ENCODE assay signal across 21 cellular contexts in genomic region chr1:236979149-236979890, GRCh38. TPM values are rescaled to one million over a fixed set of nuclear protein-coding genes. Genes with fewer than 3 reads are reported as not detected.
DNase-seq lines count a peak whose midpoint lies in the region; ATAC-seq, FAIRE-seq and TF ChIP-seq lines count a peak whose summit lies in the region.
"Had no signal": no experiment of that assay in that cellular context is flagged by ENCODE, and none has a peak within 500 bp of the region (broad histone marks: within the 10 kb centered on the region; RNA-seq: fewer than 3 reads in every experiment).

No MANE protein-coding gene starts in this region.

- CTCF ChIA-PET in OCI-LY7 (lab: Charles Lee; ENCODE audit: unreplicated experiment) = no interaction called here

- ATAC-seq in HG02798 (IDR thresholded peaks at IDR 0.05; ENCODE audit: poor library complexity, unreplicated experiment) = no peak
- ATAC-seq: GM12878, HCT116, PC-3 had no signal

- FAIRE-seq in GM12891 (lab: Jason Lieb, UNC) = no peak
- FAIRE-seq: GM12878 had no signal

- no TSS peak for BruUV-seq in OCI-LY7 (replicated peaks; lab: Mats Ljungman, UMichigan)

- no peak for TF ChIP-seq POLR2A in GM12891 (IDR thresholded peaks at IDR 0.05; ENCODE audit: low read depth, low read length)

- H3K4me1 ChIP-seq in left ventricle myocardium inferior = peaks cover 43% of the 10 kb centered on the region
- no peaks in the 10 kb centered on the region for H3K4me1 ChIP-seq in OCI-LY7 (ENCODE audit: insufficient read depth, low read length, poor library complexity, severe bottlenecking)

- no peaks in the 10 kb centered on the region for H3K27me3 ChIP-seq in dorsolateral prefrontal cortex
- no peaks in the 10 kb centered on the region for H3K27me3 ChIP-seq in left ventricle myocardium inferior (ENCODE audit: low read depth)

- H3K4me2 ChIP-seq in OCI-LY7 (ENCODE audit: low read length) = no peak overlapping the region

- H3K9me3 ChIP-seq in left ventricle myocardium inferior (replicated peaks) (peaks cover 4% of the 10 kb centered on the region), OCI-LY7 (ENCODE audit: low read length) (no peaks in the 10 kb centered on the region)

- intact Hi-C loops in dorsolateral prefrontal cortex (cut with DNase I) (loop anchor here in 1 of 2 donors (2.0 kb wide), 2 partner anchors 41 to 63 kb away; partner anchors contain the start of gene RYR2), left ventricle myocardium inferior (cut with micrococcal nuclease) (no loop called here), posterior cingulate gyrus (cut with DNase I) (no loop called here), OCI-LY7 (cut with micrococcal nuclease; ENCODE audit: unreplicated experiment) (no loop called here)

- POLR2A ChIA-PET in OCI-LY7 (lab: Charles Lee) = no interaction called here

- no peaks in the 10 kb centered on the region for H4K20me1 ChIP-seq in OCI-LY7 (ENCODE audit: insufficient read depth, low read length)

- no peak overlapping the region for H2AFZ ChIP-seq in OCI-LY7 (ENCODE audit: low read length)

- peak; percentile 57 for DNase-seq in NCI-H524 treated with DMSO at 0.1 percent for 48 hours (lab: John Stamatoyannopoulos, UW)
- peak in 9 of 10 donors; percentile 27 to 80 (median 55) for DNase-seq in dorsolateral prefrontal cortex
- DNase-seq in left ventricle myocardium inferior = no peak
- peak in 8 of 10 donors; percentile 34 to 93 (median 63) for DNase-seq in posterior cingulate gyrus
- no peak for DNase-seq in OCI-LY7 (ENCODE audit: low spot score)
- no peak for DNase-seq in NCI-H446 (lab: John Stamatoyannopoulos, UW)
- no peak for DNase-seq in GM12891 (ENCODE audit: insufficient read length, low spot score)
- DNase-seq: AML-193; CD4-positive, CD25-positive, alpha-beta regulatory T cell; DMS79; NCI-H146; NCI-H2081 treated with DMSO at 0.1 percent for 48 hours; NCI-H2227 treated with DMSO at 0.1 percent for 48 hours; NCI-H69; PC-3 had no signal

- H3K79me2 ChIP-seq in OCI-LY7 (ENCODE audit: insufficient read depth, low read depth, low read length) = no peaks in the 10 kb centered on the region

- no peak overlapping the region for H3K4me3 ChIP-seq in dorsolateral prefrontal cortex
- H3K4me3 ChIP-seq in left ventricle myocardium inferior = peak overlapping the region; percentile 47
- H3K4me3 ChIP-seq in OCI-LY7 (ENCODE audit: low read depth, low read length, poor library complexity, severe bottlenecking) = no peak overlapping the region
- H3K4me3 ChIP-seq: GM12878 had no signal

- TF ChIP-seq CTCF in dorsolateral prefrontal cortex (IDR thresholded peaks at IDR 0.05 in 54 of 56, conservative IDR thresholded peaks at IDR 0.05 in 2 of 56; ENCODE audit: low read depth in 1 of 56, partially characterized antibody in 56 of 56) (no peak), left ventricle myocardium inferior (IDR thresholded peaks at IDR 0.05; ENCODE audit: borderline replicate concordance) (no peak), OCI-LY7 (conservative IDR thresholded peaks at IDR 0.05; ENCODE audit: low read length) (no peak)

- H3K9me2 ChIP-seq in OCI-LY7 (ENCODE audit: insufficient read depth, low read length) = no peaks in the 10 kb centered on the region

- H3K27ac ChIP-seq in dorsolateral prefrontal cortex (peak overlapping the region in 30 of 59 donors; percentile 5 to 77 (median 52)), left ventricle myocardium inferior (replicated peaks) (peak overlapping the region; percentile 73), OCI-LY7 (ENCODE audit: low read depth, low read length, poor library complexity, severe bottlenecking) (no peak overlapping the region)
- H3K27ac ChIP-seq: HL-60 had no signal

- H3K36me3 ChIP-seq in left ventricle myocardium inferior (no peaks in the 10 kb centered on the region), OCI-LY7 (ENCODE audit: insufficient read depth, low read length) (no peaks in the 10 kb centered on the region)

TF ChIP-seq in GM12891, 5 proteins besides CTCF, POLR2A, EP300 and RAD21:
- no peak for TF ChIP-seq POLR2AphosphoS5 (IDR thresholded peaks at IDR 0.05; ENCODE audit: low read depth, low read length)
- no peak for TF ChIP-seq SPI1 (IDR thresholded peaks at IDR 0.05; ENCODE audit: low read depth, low read length)
- TF ChIP-seq PAX5 (IDR thresholded peaks at IDR 0.05; ENCODE audit: insufficient read depth, low read length, severe bottlenecking) = no peak
- TF ChIP-seq TAF1 (IDR thresholded peaks at IDR 0.05; ENCODE audit: low read depth, low read length) = no peak
- no peak for TF ChIP-seq POU2F2 (IDR thresholded peaks at IDR 0.05; ENCODE audit: low read depth, low read length)
TF ChIP-seq in GM12891: peak in this region for 0.

RNA-seq across cellular contexts. Expression of gene MT1HL1, which starts 24.9 kb away (rescaled TPM):
- total RNA-seq in dorsolateral prefrontal cortex (not detected), left ventricle myocardium inferior (not detected), OCI-LY7 (2022) (not detected in 2 replicates)
- not detected in 2 replicates for total RNA-seq in OCI-LY7 (2014; rRNA removed; shearing (Covaris generic))
- not detected for polyA plus RNA-seq in GM12891 (2012; ENCODE audit: low read depth, missing spikeins)
- total RNA-seq: A673; CD4-positive, CD25-positive, alpha-beta regulatory T cell; G401; GM12878; PC-3 had no signal
- polyA plus RNA-seq: CD4-positive, CD25-positive, alpha-beta regulatory T cell; GM12878 had no signal

Comparison
In these comparisons a context has a peak if more than half of its experiments do, and no peak if none do; other contexts are left out.
1. DNase-seq: peak in NCI-H524 treated with DMSO at 0.1 percent for 48 hours (single experiment), dorsolateral prefrontal cortex (9 of 10) and posterior cingulate gyrus (8 of 10); none in left ventricle myocardium inferior (single experiment), OCI-LY7 (single experiment), NCI-H446 (0 of 2) and GM12891 (single experiment).